In genomic region chr1:161705537-161705936, GRCh38 we compare ENCODE assay signal across 13 cellular contexts. TPM values are rescaled to one million over a fixed set of nuclear protein-coding genes. Genes with fewer than 3 reads are reported as not detected.
DNase-seq lines count a peak whose midpoint lies in the region; ATAC-seq and TF ChIP-seq lines count a peak whose summit lies in the region.
"Had no signal": no experiment of that assay in that cellular context is flagged by ENCODE, and none has a peak within 500 bp of the region (broad histone marks: within the 10 kb centered on the region; RNA-seq: fewer than 3 reads in every experiment).

No MANE protein-coding gene starts in this region.

- H3K79me1 ChIP-seq in trophoblast cell (ENCODE audit: low read length) = no peaks in the 10 kb centered on the region

- H3K9ac ChIP-seq in trophoblast cell (ENCODE audit: low read length) = no peak overlapping the region

- H3K9me3 ChIP-seq in Peyer's patch = no peaks in the 10 kb centered on the region
- H3K9me3 ChIP-seq in osteoblast (ENCODE audit: low read depth, low read length) = no peaks in the 10 kb centered on the region
- no peaks in the 10 kb centered on the region for H3K9me3 ChIP-seq in trophoblast cell (ENCODE audit: insufficient read depth, low read depth, low read length)
- H3K9me3 ChIP-seq: esophagus squamous epithelium had no signal

- no peak overlapping the region for H3K14ac ChIP-seq in trophoblast cell (ENCODE audit: low read length)

- intact Hi-C loops in left colon (cut with DNase I, micrococcal nuclease) = no loop called here

- H2BK12ac ChIP-seq in trophoblast cell (ENCODE audit: low read length) = no peak overlapping the region

- H3K36me3 ChIP-seq in Peyer's patch (no peaks in the 10 kb centered on the region), osteoblast (ENCODE audit: insufficient read depth, low read length) (no peaks in the 10 kb centered on the region), trophoblast cell (ENCODE audit: control insufficient read depth in 1 of 2, insufficient read depth in 2 of 2, low read length in 2 of 2) (no peaks in the 10 kb centered on the region)
- H3K36me3 ChIP-seq: esophagus squamous epithelium had no signal

- no peak overlapping the region for H4K91ac ChIP-seq in trophoblast cell (ENCODE audit: low read depth, low read length)

- no peaks in the 10 kb centered on the region for H3K4me1 ChIP-seq in Peyer's patch
- peaks cover 19% of the 10 kb centered on the region for H3K4me1 ChIP-seq in osteoblast (ENCODE audit: insufficient read depth, low read length)
- peaks cover 0 to 3% of the 10 kb centered on the region in 2 experiments for H3K4me1 ChIP-seq in trophoblast cell (ENCODE audit: control insufficient read depth in 1 of 2, insufficient read depth in 2 of 2, low read length in 2 of 2)
- H3K4me1 ChIP-seq: esophagus squamous epithelium had no signal

- no peak overlapping the region for H2AK5ac ChIP-seq in trophoblast cell (ENCODE audit: low read length)

- H3K18ac ChIP-seq in trophoblast cell (ENCODE audit: low read length) = no peak overlapping the region

- peak overlapping the region in 1 of 4 donors; percentile 69 for H3K27ac ChIP-seq in Peyer's patch
- H3K27ac ChIP-seq in osteoblast (ENCODE audit: low read depth, low read length) = peak overlapping the region; percentile 94
- H3K27ac ChIP-seq in trophoblast cell (ENCODE audit: low read depth, low read length) = no peak overlapping the region
- H3K27ac ChIP-seq: C4-2B, esophagus squamous epithelium had no signal

- no peak for TF ChIP-seq CTCF in Peyer's patch (IDR thresholded peaks at IDR 0.05)
- no peak for TF ChIP-seq CTCF in osteoblast (IDR thresholded peaks at IDR 0.05; ENCODE audit: extremely low read depth, low read depth, low read length)

- H3K4me2 ChIP-seq in osteoblast (ENCODE audit: insufficient read depth, low read length) = peak overlapping the region; percentile 38
- H3K4me2 ChIP-seq in trophoblast cell (ENCODE audit: low read length) = no peak overlapping the region

- no peaks in the 10 kb centered on the region for H3K27me3 ChIP-seq in Peyer's patch
- no peaks in the 10 kb centered on the region for H3K27me3 ChIP-seq in osteoblast (ENCODE audit: insufficient read depth, low read length)
- no peaks in the 10 kb centered on the region for H3K27me3 ChIP-seq in trophoblast cell (ENCODE audit: insufficient read depth, low read length)

- H3K79me2 ChIP-seq in osteoblast (ENCODE audit: insufficient read depth, low read length) (no peaks in the 10 kb centered on the region), trophoblast cell (ENCODE audit: control insufficient read depth, insufficient read depth, low read length, poor library complexity) (no peaks in the 10 kb centered on the region)

- H2AFZ ChIP-seq in osteoblast (ENCODE audit: low read length) (no peak overlapping the region), trophoblast cell (ENCODE audit: insufficient read depth, low read length, poor library complexity) (no peak overlapping the region)

- no peak overlapping the region for H4K12ac ChIP-seq in trophoblast cell (ENCODE audit: low read depth, low read length)

- no CpG with 5 or more reads among the region's 4 CpGs for WGBS in trophoblast cell (ENCODE audit: extremely low coverage, insufficient coverage, insufficient read length)

- H3K4ac ChIP-seq in trophoblast cell (ENCODE audit: low read depth, low read length) = no peak overlapping the region

- TF ChIP-seq POLR2A in Peyer's patch (IDR thresholded peaks at IDR 0.05) = no peak

- H4K8ac ChIP-seq in trophoblast cell (ENCODE audit: low read depth, low read length) = no peak overlapping the region

- H2BK120ac ChIP-seq in trophoblast cell (ENCODE audit: insufficient read depth, low read length, poor library complexity) = no peak overlapping the region

- DNase-seq in Peyer's patch (peak in 2 of 3 donors; percentile 70 to 78), osteoblast (ENCODE audit: insufficient read length, low spot score, missing footprints) (no peak), left colon (no peak), SW 1271 (lab: John Stamatoyannopoulos, UW) (no peak), trophoblast cell (no peak)
- DNase-seq: activated gamma-delta T cell treated with Interleukin-2 at 50 U/mL for 16 hours; esophagus squamous epithelium; naive thymus-derived CD8-positive, alpha-beta T cell; NCI-H1092 treated with DMSO at 0.1 percent for 48 hours had no signal

- no peak overlapping the region for H3K23ac ChIP-seq in trophoblast cell (ENCODE audit: low read length)

- ATAC-seq in GM18907 (IDR thresholded peaks at IDR 0.05; ENCODE audit: unreplicated experiment) = peak; percentile 35
- peak; percentile 38 for ATAC-seq in HG02763 (IDR thresholded peaks at IDR 0.05; ENCODE audit: unreplicated experiment)
- no peak for ATAC-seq in left colon
- ATAC-seq: WTC11 had no signal

- no peak overlapping the region for H3K4me3 ChIP-seq in Peyer's patch
- no peak overlapping the region for H3K4me3 ChIP-seq in osteoblast (ENCODE audit: insufficient read depth, low read length)
- no peak overlapping the region for H3K4me3 ChIP-seq in trophoblast cell (ENCODE audit: low read depth, low read length)
- H3K4me3 ChIP-seq: esophagus squamous epithelium had no signal

- no peak overlapping the region for H2BK5ac ChIP-seq in trophoblast cell (ENCODE audit: low read depth, low read length, poor library complexity)

- no peaks in the 10 kb centered on the region for H4K20me1 ChIP-seq in osteoblast (ENCODE audit: insufficient read depth, low read length)

RNA-seq across cellular contexts. Expression of gene FCRLA, which starts 1.5 kb away (rescaled TPM):
- total RNA-seq in Peyer's patch (10 to 100 TPM in 1 of 4 donors, 1 to 10 TPM in 1, under 1 TPM in 1, not detected in 1; 0.85 to 47.0 (median 5.0) TPM), osteoblast (0.88 and 1.4 TPM in 2 replicates), left colon (1 to 10 TPM in 1 of 2 donors, under 1 TPM in 1; 0.34 to 1.6 TPM)
- not detected in 2 replicates for polyA plus RNA-seq in trophoblast cell (2013)

RNA-seq across cellular contexts. Expression of gene FCRLB, which starts 15.8 kb away (rescaled TPM):
- under 1 TPM in 2 of 4 donors, not detected in 2; 0.40 to 0.57 TPM for total RNA-seq in Peyer's patch
- 1.8 TPM in 2 replicates for total RNA-seq in osteoblast
- not detected for total RNA-seq in left colon
- polyA plus RNA-seq in trophoblast cell (2013) = 0.45 and 0.47 TPM in 2 replicates

RNA-seq across cellular contexts. Expression of gene FCGR2B, which starts 42.6 kb away (rescaled TPM):
- total RNA-seq in Peyer's patch (10 to 100 TPM in 2 of 4 donors, 1 to 10 TPM in 1, under 1 TPM in 1; 0.95 to 50.3 (median 10.8) TPM), osteoblast (0.36 TPM in 1 of 2 replicates, not detected in the other), left colon (10 to 100 TPM in 1 of 2 donors, 1 to 10 TPM in 1; 5.1 to 10.0 TPM)
- not detected in 2 replicates for polyA plus RNA-seq in trophoblast cell (2013)

RNA-seq across cellular contexts. Expression of gene DUSP12, which starts 44.0 kb away (rescaled TPM):
- total RNA-seq in Peyer's patch = 10 to 100 TPM in 3 of 4 donors, 1 to 10 TPM in 1; 7.7 to 23.1 (median 16.3) TPM
- total RNA-seq in osteoblast = 20.6 and 32.1 TPM in 2 replicates
- total RNA-seq in left colon = 10 to 100 TPM; 13.3 to 17.4 TPM
- polyA plus RNA-seq in trophoblast cell (2013) = 24.5 and 26.5 TPM in 2 replicates

Comparison
In these comparisons a context has a peak if more than half of its experiments do, and no peak if none do; other contexts are left out.
1. DNase-seq: peak in Peyer's patch (2 of 3); none in osteoblast (single experiment), left colon (0 of 2), SW 1271 (0 of 2) and trophoblast cell (0 of 2).